Comparison of ENCODE assay signal across 1 cellular context in the genomic region with DNA sequence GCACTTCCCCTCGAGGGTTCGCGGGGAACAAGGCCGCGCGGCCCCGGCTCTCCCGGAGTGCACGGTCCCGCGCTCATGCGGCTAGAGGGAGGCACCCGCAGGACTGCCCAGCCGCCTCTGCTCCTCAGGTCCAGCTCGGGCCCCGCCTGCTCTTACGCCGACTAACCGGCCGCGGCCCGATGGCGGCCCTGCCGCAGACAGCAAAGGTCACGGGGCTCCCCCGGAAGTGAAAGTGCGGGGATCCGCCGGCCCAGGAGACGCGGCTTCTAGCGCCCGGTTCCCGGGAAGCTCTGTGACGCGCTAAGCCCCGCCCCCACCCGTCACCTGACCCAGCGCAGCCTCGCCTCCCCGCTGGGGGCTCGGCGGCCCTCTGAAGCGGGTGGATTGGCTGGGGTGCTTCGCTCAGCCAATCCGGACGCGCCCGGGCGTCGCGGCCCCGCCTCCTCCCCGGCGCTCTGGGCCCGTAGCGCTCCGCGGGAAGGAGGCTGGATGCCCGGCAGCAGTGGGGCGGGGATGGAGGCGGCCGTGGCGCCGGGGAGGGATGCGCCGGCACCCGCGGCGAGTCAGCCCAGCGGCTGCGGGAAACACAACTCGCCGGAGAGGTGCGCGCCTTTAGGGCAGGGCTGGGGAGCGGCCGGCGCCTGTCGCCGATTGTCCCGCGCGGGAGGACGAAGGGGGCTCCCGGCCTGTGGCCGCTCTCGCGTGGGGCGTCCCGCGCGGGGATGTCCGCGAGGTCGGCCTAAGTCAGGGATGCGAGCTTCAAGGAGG.
TF ChIP-seq lines count a peak whose summit lies in the region.

A gene with protein sequence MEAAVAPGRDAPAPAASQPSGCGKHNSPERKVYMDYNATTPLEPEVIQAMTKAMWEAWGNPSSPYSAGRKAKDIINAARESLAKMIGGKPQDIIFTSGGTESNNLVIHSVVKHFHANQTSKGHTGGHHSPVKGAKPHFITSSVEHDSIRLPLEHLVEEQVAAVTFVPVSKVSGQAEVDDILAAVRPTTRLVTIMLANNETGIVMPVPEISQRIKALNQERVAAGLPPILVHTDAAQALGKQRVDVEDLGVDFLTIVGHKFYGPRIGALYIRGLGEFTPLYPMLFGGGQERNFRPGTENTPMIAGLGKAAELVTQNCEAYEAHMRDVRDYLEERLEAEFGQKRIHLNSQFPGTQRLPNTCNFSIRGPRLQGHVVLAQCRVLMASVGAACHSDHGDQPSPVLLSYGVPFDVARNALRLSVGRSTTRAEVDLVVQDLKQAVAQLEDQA (plus strand): TSS at position 460 of the 768 bp plus-strand sequence. CDS start 54 bp downstream, at position 514.

TF ChIP-seq in IMR-90, 13 proteins besides CTCF, POLR2A, EP300 and RAD21 (continued from another document):
- TF ChIP-seq, protein P1, sequence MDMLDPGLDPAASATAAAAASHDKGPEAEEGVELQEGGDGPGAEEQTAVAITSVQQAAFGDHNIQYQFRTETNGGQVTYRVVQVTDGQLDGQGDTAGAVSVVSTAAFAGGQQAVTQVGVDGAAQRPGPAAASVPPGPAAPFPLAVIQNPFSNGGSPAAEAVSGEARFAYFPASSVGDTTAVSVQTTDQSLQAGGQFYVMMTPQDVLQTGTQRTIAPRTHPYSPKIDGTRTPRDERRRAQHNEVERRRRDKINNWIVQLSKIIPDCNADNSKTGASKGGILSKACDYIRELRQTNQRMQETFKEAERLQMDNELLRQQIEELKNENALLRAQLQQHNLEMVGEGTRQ (IDR thresholded peaks at IDR 0.05; ENCODE audit: low read depth, low read length): peak; percentile 95
- TF ChIP-seq FOS (IDR thresholded peaks at IDR 0.05; ENCODE audit: low read depth, low read length): no peak
- no peak for TF ChIP-seq MAFK (IDR thresholded peaks at IDR 0.05; ENCODE audit: low read depth, low read length)
